ENCODE assay signal across 21 cellular contexts in genomic region chr9:19787672-19788071, GRCh38. TPM values are rescaled to one million over a fixed set of nuclear protein-coding genes. Genes with fewer than 3 reads are reported as not detected.
DNase-seq lines count a peak whose midpoint lies in the region; ATAC-seq and TF ChIP-seq lines count a peak whose summit lies in the region.
"Had no signal": no experiment of that assay in that cellular context is flagged by ENCODE, and none has a peak within 500 bp of the region (broad histone marks: within the 10 kb centered on the region; RNA-seq: fewer than 3 reads in every experiment).

No MANE protein-coding gene starts in this region.

- H3K4me1 ChIP-seq in GM23338 (ENCODE audit: insufficient read depth) (peaks cover 30% of the 10 kb centered on the region), gastroesophageal sphincter (peaks cover 0 to 15% (median 0%) of the 10 kb centered on the region in 3 donors)
- H3K4me1 ChIP-seq: breast epithelium had no signal

- no peak for TF ChIP-seq POLR2A in gastroesophageal sphincter (IDR thresholded peaks at IDR 0.05)

- DNase-seq in GM23338 (ENCODE audit: low spot score), result no peak
- peak; percentile 52 for DNase-seq in NOMO-1 treated with DMSO at 0.1 percent for 48 hours (lab: John Stamatoyannopoulos, UW; ENCODE audit: unreplicated experiment)
- peak; percentile 1 for DNase-seq in fibroblast of peridontal ligament (ENCODE audit: extremely low read depth)
- no peak for DNase-seq in glomerular visceral epithelial cell (ENCODE audit: extremely low spot score)
- DNase-seq in RKO (ENCODE audit: low spot score), result no peak
- DNase-seq: activated B cell treated with CpG ODN at 0.5 μM for 24 hours; activated naive CD8-positive, alpha-beta T cell treated with anti-CD3 and anti-CD28 coated beads, Interleukin-2, amount 10 ng/mL, durations not matched to agents 7 days and 5 days; heart left ventricle; Kasumi-1; NCI-H1436 treated with DMSO at 0.1 percent for 48 hours; SIG-M5; stimulated activated naive CD4-positive, alpha-beta T cell; trophoblast cell had no signal

- H3K79me2 ChIP-seq in GM23338 (replicated peaks; ENCODE audit: insufficient read depth), result peaks cover 6% of the 10 kb centered on the region; the same call in 1 of the 2 replicates

- no peak for TF ChIP-seq CTCF in GM23338 (conservative IDR thresholded peaks at IDR 0.05; ENCODE audit: low read depth in 2 of 2)
- TF ChIP-seq CTCF in nephron (IDR thresholded peaks at IDR 0.05; ENCODE audit: unreplicated experiment in 3 of 3), result no peak
- TF ChIP-seq CTCF in gastroesophageal sphincter (IDR thresholded peaks at IDR 0.05), result no peak

- H3K9me2 ChIP-seq in GM23338 (ENCODE audit: insufficient read depth), result no peaks in the 10 kb centered on the region

- H3K36me3 Mint-ChIP-seq in GM23338 (ENCODE audit: low read depth), result peaks cover 16% of the 10 kb centered on the region; the same call in 2 of the 3 replicates
- no peaks in the 10 kb centered on the region for H3K36me3 Mint-ChIP-seq in nephron (ENCODE audit: low read depth)
- H3K36me3 Mint-ChIP-seq: activated naive CD8-positive, alpha-beta T cell treated with anti-CD3 and anti-CD28 coated beads, Interleukin-2, amount 10 ng/mL, durations not matched to agents 7 days and 5 days had no signal

- H3K36me3 ChIP-seq in GM23338 (ENCODE audit: insufficient read depth) (no peaks in the 10 kb centered on the region), gastroesophageal sphincter (no peaks in the 10 kb centered on the region)
- H3K36me3 ChIP-seq: breast epithelium, esophagus muscularis mucosa, heart left ventricle, right atrium auricular region had no signal

- H3K4me3 ChIP-seq in GM23338 (peak overlapping the region; percentile 81), gastroesophageal sphincter (no peak overlapping the region)
- H3K4me3 ChIP-seq: right atrium auricular region had no signal

- H3K4me3 Mint-ChIP-seq in GM23338, result peak overlapping the region; percentile 84
- H3K4me3 Mint-ChIP-seq in nephron, result peak overlapping the region; percentile 60 to 63 (median 60)
- H3K4me3 Mint-ChIP-seq: activated B cell treated with CpG ODN at 0.5 μM for 24 hours; activated naive CD8-positive, alpha-beta T cell treated with anti-CD3 and anti-CD28 coated beads, Interleukin-2, amount 10 ng/mL, durations not matched to agents 7 days and 5 days had no signal

- WGBS in gastroesophageal sphincter (ENCODE audit: low coverage in 1 of 2), 2 donors, result 12 to 28% methylated on average over 4 of the region's 4 CpGs

- H3K4me1 Mint-ChIP-seq in GM23338, result peaks cover 36% of the 10 kb centered on the region
- H3K4me1 Mint-ChIP-seq in nephron, result peaks cover 4% of the 10 kb centered on the region
- H3K4me1 Mint-ChIP-seq: activated B cell treated with CpG ODN at 0.5 μM for 24 hours; activated naive CD8-positive, alpha-beta T cell treated with anti-CD3 and anti-CD28 coated beads, Interleukin-2, amount 10 ng/mL, durations not matched to agents 7 days and 5 days had no signal

- peaks cover 4% of the 10 kb centered on the region; the same call in 1 of the 3 replicates for H3K9me3 Mint-ChIP-seq in GM23338
- H3K9me3 Mint-ChIP-seq in nephron, result peaks cover 3% of the 10 kb centered on the region
- H3K9me3 Mint-ChIP-seq: activated B cell treated with CpG ODN at 0.5 μM for 24 hours; activated naive CD8-positive, alpha-beta T cell treated with anti-CD3 and anti-CD28 coated beads, Interleukin-2, amount 10 ng/mL, durations not matched to agents 7 days and 5 days had no signal

- H3K9me3 ChIP-seq in gastroesophageal sphincter, result no peaks in the 10 kb centered on the region
- H3K9me3 ChIP-seq: breast epithelium, esophagus muscularis mucosa, right atrium auricular region had no signal

- H4K20me1 ChIP-seq in GM23338 (replicated peaks; ENCODE audit: insufficient read depth), result no peaks in the 10 kb centered on the region

- H3F3A ChIP-seq in GM23338 (replicated peaks; ENCODE audit: low read depth), result no peaks in the 10 kb centered on the region

- ATAC-seq in GM23338, result no peak
- no peak for ATAC-seq in GM21367 (IDR thresholded peaks at IDR 0.05; ENCODE audit: unreplicated experiment)
- no peak for ATAC-seq in gastroesophageal sphincter

- H3K27ac ChIP-seq in GM23338 (ENCODE audit: low read depth) (no peak overlapping the region), gastroesophageal sphincter (no peak overlapping the region)
- H3K27ac ChIP-seq: breast epithelium, esophagus muscularis mucosa, heart left ventricle, right atrium auricular region had no signal

- TF ChIP-seq EP300 in gastroesophageal sphincter (IDR thresholded peaks at IDR 0.05), result no peak

- peaks cover 53% of the 10 kb centered on the region for H3K27me3 ChIP-seq in GM23338 (ENCODE audit: insufficient read depth)
- H3K27me3 ChIP-seq in gastroesophageal sphincter, result peaks cover 34% of the 10 kb centered on the region

- peak overlapping the region; percentile 75 for H3K4me2 ChIP-seq in GM23338

- peaks cover 21% of the 10 kb centered on the region for H3K27me3 Mint-ChIP-seq in GM23338 (ENCODE audit: insufficient read depth, low read depth, poor library complexity)
- H3K27me3 Mint-ChIP-seq in nephron (ENCODE audit: low read depth), result peaks cover 78% of the 10 kb centered on the region

- H3K27ac Mint-ChIP-seq in GM23338, result no peak overlapping the region
- no peak overlapping the region for H3K27ac Mint-ChIP-seq in nephron
- H3K27ac Mint-ChIP-seq: activated B cell treated with CpG ODN at 0.5 μM for 24 hours; activated naive CD8-positive, alpha-beta T cell treated with anti-CD3 and anti-CD28 coated beads, Interleukin-2, amount 10 ng/mL, durations not matched to agents 7 days and 5 days had no signal

- no peak overlapping the region for H2AFZ ChIP-seq in GM23338

TF ChIP-seq in GM23338, 12 proteins besides CTCF, POLR2A, EP300 and RAD21 (continues in another document):
- TF ChIP-seq ZNF331 (CRISPR knock-in tag; IDR thresholded peaks at IDR 0.05; ENCODE audit: low read depth) (no peak), POLR2AphosphoS5 (IDR thresholded peaks at IDR 0.05; ENCODE audit: low read depth) (no peak)
- TF ChIP-seq, protein P1, sequence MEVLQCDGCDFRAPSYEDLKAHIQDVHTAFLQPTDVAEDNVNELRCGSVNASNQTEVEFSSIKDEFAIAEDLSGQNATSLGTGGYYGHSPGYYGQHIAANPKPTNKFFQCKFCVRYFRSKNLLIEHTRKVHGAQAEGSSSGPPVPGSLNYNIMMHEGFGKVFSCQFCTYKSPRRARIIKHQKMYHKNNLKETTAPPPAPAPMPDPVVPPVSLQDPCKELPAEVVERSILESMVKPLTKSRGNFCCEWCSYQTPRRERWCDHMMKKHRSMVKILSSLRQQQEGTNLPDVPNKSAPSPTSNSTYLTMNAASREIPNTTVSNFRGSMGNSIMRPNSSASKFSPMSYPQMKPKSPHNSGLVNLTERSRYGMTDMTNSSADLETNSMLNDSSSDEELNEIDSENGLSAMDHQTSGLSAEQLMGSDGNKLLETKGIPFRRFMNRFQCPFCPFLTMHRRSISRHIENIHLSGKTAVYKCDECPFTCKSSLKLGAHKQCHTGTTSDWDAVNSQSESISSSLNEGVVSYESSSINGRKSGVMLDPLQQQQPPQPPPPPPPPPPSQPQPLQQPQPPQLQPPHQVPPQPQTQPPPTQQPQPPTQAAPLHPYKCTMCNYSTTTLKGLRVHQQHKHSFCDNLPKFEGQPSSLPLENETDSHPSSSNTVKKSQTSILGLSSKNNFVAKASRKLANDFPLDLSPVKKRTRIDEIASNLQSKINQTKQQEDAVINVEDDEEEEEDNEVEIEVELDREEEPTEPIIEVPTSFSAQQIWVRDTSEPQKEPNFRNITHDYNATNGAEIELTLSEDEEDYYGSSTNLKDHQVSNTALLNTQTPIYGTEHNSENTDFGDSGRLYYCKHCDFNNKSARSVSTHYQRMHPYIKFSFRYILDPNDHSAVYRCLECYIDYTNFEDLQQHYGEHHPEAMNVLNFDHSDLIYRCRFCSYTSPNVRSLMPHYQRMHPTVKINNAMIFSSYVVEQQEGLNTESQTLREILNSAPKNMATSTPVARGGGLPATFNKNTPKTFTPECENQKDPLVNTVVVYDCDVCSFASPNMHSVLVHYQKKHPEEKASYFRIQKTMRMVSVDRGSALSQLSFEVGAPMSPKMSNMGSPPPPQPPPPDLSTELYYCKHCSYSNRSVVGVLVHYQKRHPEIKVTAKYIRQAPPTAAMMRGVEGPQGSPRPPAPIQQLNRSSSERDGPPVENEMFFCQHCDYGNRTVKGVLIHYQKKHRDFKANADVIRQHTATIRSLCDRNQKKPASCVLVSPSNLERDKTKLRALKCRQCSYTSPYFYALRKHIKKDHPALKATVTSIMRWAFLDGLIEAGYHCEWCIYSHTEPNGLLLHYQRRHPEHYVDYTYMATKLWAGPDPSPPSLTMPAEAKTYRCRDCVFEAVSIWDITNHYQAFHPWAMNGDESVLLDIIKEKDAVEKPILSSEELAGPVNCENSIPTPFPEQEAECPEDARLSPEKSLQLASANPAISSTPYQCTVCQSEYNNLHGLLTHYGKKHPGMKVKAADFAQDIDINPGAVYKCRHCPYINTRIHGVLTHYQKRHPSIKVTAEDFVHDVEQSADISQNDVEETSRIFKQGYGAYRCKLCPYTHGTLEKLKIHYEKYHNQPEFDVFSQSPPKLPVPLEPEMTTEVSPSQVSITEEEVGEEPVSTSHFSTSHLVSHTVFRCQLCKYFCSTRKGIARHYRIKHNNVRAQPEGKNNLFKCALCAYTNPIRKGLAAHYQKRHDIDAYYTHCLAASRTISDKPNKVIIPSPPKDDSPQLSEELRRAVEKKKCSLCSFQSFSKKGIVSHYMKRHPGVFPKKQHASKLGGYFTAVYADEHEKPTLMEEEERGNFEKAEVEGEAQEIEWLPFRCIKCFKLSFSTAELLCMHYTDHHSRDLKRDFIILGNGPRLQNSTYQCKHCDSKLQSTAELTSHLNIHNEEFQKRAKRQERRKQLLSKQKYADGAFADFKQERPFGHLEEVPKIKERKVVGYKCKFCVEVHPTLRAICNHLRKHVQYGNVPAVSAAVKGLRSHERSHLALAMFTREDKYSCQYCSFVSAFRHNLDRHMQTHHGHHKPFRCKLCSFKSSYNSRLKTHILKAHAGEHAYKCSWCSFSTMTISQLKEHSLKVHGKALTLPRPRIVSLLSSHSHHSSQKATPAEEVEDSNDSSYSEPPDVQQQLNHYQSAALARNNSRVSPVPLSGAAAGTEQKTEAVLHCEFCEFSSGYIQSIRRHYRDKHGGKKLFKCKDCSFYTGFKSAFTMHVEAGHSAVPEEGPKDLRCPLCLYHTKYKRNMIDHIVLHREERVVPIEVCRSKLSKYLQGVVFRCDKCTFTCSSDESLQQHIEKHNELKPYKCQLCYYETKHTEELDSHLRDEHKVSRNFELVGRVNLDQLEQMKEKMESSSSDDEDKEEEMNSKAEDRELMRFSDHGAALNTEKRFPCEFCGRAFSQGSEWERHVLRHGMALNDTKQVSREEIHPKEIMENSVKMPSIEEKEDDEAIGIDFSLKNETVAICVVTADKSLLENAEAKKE (CRISPR knock-in tag; IDR thresholded peaks at IDR 0.05), result no peak

RNA-seq across cellular contexts. Expression of gene SLC24A2, which starts 1.2 kb away (rescaled TPM):
- 7.1 and 7.3 TPM in 2 replicates for total RNA-seq in GM23338 (2014; rRNA removed; shearing (Covaris generic))
- polyA plus RNA-seq in GM23338 (2016; fragmentation: Nextera tagmentation; extraction: Ambion mirVana), result 2.6 and 3.5 TPM in 2 replicates
- 1 to 10 TPM in 1 of 4 donors, under 1 TPM in 2, not detected in 1; under 0.01 to 2.4 (median 0.04) TPM for total RNA-seq in gastroesophageal sphincter
- total RNA-seq: activated B cell treated with CpG ODN at 0.5 μM for 24 hours; activated CD8-positive, alpha-beta memory T cell treated with anti-CD3 and anti-CD28 coated beads for 36 hours; activated naive CD8-positive, alpha-beta T cell treated with anti-CD3 and anti-CD28 coated beads, Interleukin-2, amount 10 ng/mL, durations not matched to agents 7 days and 5 days; right atrium auricular region; T-helper 1 cell treated with Interleukin-12 subunit alpha and Interleukin-12 subunit beta and Interleukin-4 antibody, amounts not matched to agents 30 ng/mL and 1 ng/mL, for 36 hours had no signal

Comparison
In these comparisons a context has a peak if more than half of its experiments do, and no peak if none do; other contexts are left out.
1. DNase-seq: peak in NOMO-1 treated with DMSO at 0.1 percent for 48 hours (single experiment) and fibroblast of peridontal ligament (single experiment); none in GM23338 (single experiment), glomerular visceral epithelial cell (single experiment) and RKO (single experiment).